Comparison of ENCODE assay signal across 3 cellular contexts in the genomic region with DNA sequence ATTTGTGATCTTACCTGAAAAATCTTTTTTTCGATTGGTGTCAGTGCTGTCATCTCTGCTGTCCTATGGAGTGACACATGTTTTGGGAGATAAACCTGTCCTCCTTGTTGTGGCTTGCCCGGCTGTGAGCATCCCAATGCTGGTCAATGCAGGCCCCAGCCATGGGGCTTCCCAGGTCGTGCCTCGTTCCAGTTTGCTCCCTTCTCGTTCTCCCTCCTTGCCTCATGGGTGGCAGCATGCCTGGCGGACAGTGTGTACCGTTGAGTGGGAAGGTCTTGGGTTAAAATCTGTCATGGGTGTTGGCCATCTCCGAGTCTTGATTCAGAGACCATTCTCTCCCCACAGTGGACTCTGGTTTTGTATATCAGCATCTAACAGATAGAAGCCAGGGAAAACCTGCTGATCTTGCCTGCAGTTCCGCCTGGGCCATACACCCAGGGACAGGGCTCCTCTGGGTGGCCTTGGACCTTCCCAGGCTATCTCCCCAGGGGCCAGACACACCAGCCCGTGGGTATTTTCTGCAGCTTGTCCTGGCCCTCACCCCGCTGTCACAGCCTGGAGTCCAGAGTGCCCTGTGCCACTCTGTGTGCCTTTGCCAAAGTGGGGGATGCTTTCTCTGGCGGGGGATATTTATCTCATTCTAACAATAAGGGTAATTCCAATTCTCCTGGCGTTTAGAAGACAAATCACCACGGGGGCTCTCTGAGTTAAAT.
TF ChIP-seq lines count a peak whose summit lies in the region.

No MANE protein-coding gene starts in this region.

TF ChIP-seq in SK-N-SH, 30 proteins besides CTCF, POLR2A, EP300 and RAD21:
- TF ChIP-seq SIN3A (IDR thresholded peaks at IDR 0.05; ENCODE audit: borderline replicate concordance, low read depth, low read length) (no peak), SMC3 (IDR thresholded peaks at IDR 0.05; ENCODE audit: low read depth, low read length) (no peak), CHD2 (IDR thresholded peaks at IDR 0.05; ENCODE audit: low read length, partially characterized antibody) (no peak), TEAD4 (IDR thresholded peaks at IDR 0.05; ENCODE audit: borderline replicate concordance, insufficient read depth) (no peak), RCOR1 (IDR thresholded peaks at IDR 0.05; ENCODE audit: low read length) (no peak), GATA2 (CRISPR knock-in tag; IDR thresholded peaks at IDR 0.05) (no peak), RFX5 (IDR thresholded peaks at IDR 0.05; ENCODE audit: low read length) (no peak), FOXJ3 (CRISPR knock-in tag; IDR thresholded peaks at IDR 0.05) (no peak), NRF1 (IDR thresholded peaks at IDR 0.05; ENCODE audit: low read depth, low read length) (no peak)
- TF ChIP-seq, protein P1, sequence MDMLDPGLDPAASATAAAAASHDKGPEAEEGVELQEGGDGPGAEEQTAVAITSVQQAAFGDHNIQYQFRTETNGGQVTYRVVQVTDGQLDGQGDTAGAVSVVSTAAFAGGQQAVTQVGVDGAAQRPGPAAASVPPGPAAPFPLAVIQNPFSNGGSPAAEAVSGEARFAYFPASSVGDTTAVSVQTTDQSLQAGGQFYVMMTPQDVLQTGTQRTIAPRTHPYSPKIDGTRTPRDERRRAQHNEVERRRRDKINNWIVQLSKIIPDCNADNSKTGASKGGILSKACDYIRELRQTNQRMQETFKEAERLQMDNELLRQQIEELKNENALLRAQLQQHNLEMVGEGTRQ (IDR thresholded peaks at IDR 0.05; ENCODE audit: borderline replicate concordance, low read depth, low read length): no peak
- TF ChIP-seq, protein P2, sequence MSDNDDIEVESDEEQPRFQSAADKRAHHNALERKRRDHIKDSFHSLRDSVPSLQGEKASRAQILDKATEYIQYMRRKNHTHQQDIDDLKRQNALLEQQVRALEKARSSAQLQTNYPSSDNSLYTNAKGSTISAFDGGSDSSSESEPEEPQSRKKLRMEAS (IDR thresholded peaks at IDR 0.05; ENCODE audit: low read depth): no peak

TF ChIP-seq in SK-N-SH treated with all-trans-retinoic acid at 6 μM for 48 hours, 23 proteins besides CTCF, POLR2A, EP300 and RAD21:
- TF ChIP-seq ZNF565 (CRISPR knock-in tag; conservative IDR thresholded peaks at IDR 0.05; ENCODE audit: low read depth): no peak
- no peak for TF ChIP-seq ZFP30 (CRISPR knock-in tag; IDR thresholded peaks at IDR 0.05)
- TF ChIP-seq ZNF70 (CRISPR knock-in tag; IDR thresholded peaks at IDR 0.05): no peak
- TF ChIP-seq, protein P3, sequence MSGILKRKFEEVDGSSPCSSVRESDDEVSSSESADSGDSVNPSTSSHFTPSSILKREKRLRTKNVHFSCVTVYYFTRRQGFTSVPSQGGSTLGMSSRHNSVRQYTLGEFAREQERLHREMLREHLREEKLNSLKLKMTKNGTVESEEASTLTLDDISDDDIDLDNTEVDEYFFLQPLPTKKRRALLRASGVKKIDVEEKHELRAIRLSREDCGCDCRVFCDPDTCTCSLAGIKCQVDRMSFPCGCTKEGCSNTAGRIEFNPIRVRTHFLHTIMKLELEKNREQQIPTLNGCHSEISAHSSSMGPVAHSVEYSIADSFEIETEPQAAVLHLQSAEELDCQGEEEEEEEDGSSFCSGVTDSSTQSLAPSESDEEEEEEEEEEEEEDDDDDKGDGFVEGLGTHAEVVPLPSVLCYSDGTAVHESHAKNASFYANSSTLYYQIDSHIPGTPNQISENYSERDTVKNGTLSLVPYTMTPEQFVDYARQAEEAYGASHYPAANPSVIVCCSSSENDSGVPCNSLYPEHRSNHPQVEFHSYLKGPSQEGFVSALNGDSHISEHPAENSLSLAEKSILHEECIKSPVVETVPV (CRISPR knock-in tag; IDR thresholded peaks at IDR 0.05): no peak
- TF ChIP-seq ZNF8 (CRISPR knock-in tag; IDR thresholded peaks at IDR 0.05): no peak
- no peak for TF ChIP-seq ZFP3 (CRISPR knock-in tag; IDR thresholded peaks at IDR 0.05)
- TF ChIP-seq TCF4 (CRISPR knock-in tag; IDR thresholded peaks at IDR 0.05; ENCODE audit: borderline replicate concordance): no peak
- no peak for TF ChIP-seq RARB (CRISPR knock-in tag; IDR thresholded peaks at IDR 0.05)
- TF ChIP-seq SNAI2 (CRISPR knock-in tag; IDR thresholded peaks at IDR 0.05): no peak
- TF ChIP-seq PPARA (CRISPR knock-in tag; IDR thresholded peaks at IDR 0.05; ENCODE audit: borderline replicate concordance): no peak
- no peak for TF ChIP-seq ARNTL (CRISPR knock-in tag; IDR thresholded peaks at IDR 0.05; ENCODE audit: borderline replicate concordance, low read depth)
- TF ChIP-seq ISL1 (CRISPR knock-in tag; IDR thresholded peaks at IDR 0.05): no peak
- no peak for TF ChIP-seq ESRRG (CRISPR knock-in tag; IDR thresholded peaks at IDR 0.05)
- TF ChIP-seq BACH2 (CRISPR knock-in tag; IDR thresholded peaks at IDR 0.05; ENCODE audit: borderline replicate concordance): no peak
- TF ChIP-seq, protein P4, sequence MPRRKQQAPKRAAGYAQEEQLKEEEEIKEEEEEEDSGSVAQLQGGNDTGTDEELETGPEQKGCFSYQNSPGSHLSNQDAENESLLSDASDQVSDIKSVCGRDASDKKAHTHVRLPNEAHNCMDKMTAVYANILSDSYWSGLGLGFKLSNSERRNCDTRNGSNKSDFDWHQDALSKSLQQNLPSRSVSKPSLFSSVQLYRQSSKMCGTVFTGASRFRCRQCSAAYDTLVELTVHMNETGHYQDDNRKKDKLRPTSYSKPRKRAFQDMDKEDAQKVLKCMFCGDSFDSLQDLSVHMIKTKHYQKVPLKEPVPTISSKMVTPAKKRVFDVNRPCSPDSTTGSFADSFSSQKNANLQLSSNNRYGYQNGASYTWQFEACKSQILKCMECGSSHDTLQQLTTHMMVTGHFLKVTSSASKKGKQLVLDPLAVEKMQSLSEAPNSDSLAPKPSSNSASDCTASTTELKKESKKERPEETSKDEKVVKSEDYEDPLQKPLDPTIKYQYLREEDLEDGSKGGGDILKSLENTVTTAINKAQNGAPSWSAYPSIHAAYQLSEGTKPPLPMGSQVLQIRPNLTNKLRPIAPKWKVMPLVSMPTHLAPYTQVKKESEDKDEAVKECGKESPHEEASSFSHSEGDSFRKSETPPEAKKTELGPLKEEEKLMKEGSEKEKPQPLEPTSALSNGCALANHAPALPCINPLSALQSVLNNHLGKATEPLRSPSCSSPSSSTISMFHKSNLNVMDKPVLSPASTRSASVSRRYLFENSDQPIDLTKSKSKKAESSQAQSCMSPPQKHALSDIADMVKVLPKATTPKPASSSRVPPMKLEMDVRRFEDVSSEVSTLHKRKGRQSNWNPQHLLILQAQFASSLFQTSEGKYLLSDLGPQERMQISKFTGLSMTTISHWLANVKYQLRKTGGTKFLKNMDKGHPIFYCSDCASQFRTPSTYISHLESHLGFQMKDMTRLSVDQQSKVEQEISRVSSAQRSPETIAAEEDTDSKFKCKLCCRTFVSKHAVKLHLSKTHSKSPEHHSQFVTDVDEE (CRISPR knock-in tag; IDR thresholded peaks at IDR 0.05): no peak
- no peak for TF ChIP-seq CSDC2 (CRISPR knock-in tag; IDR thresholded peaks at IDR 0.05)
- no peak for TF ChIP-seq ZC3H10 (CRISPR knock-in tag; IDR thresholded peaks at IDR 0.05)
- no peak for TF ChIP-seq GLIS3 (CRISPR knock-in tag; IDR thresholded peaks at IDR 0.05)
- no peak for TF ChIP-seq TOX (CRISPR knock-in tag; IDR thresholded peaks at IDR 0.05; ENCODE audit: borderline replicate concordance)

TF ChIP-seq in H1, 55 proteins besides CTCF, POLR2A, EP300 and RAD21:
- TF ChIP-seq NANOG (IDR thresholded peaks at IDR 0.05; ENCODE audit: insufficient read depth, low read depth, low read length, poor library complexity, severe bottlenecking) (no peak), BACH1 (IDR thresholded peaks at IDR 0.05; ENCODE audit: low read length) (no peak), POLR2AphosphoS5 (IDR thresholded peaks at IDR 0.05; ENCODE audit: low read depth, low read length) (no peak), ASH2L (IDR thresholded peaks at IDR 0.05; ENCODE audit: low read length) (no peak), EZH2 (IDR thresholded peaks at IDR 0.05; ENCODE audit: low read depth, low read length, severe bottlenecking) (no peak), TCF12 (IDR thresholded peaks at IDR 0.05; ENCODE audit: low read depth, low read length) (no peak), CEBPB (IDR thresholded peaks at IDR 0.05; ENCODE audit: low read depth, low read length) (no peak), KDM1A (IDR thresholded peaks at IDR 0.05; ENCODE audit: borderline replicate concordance, low read length) (no peak), SP4 (IDR thresholded peaks at IDR 0.05; ENCODE audit: low read length) (no peak), SIX5 (IDR thresholded peaks at IDR 0.05; ENCODE audit: low read depth, low read length) (no peak), BRCA1 (IDR thresholded peaks at IDR 0.05; ENCODE audit: low read depth, low read length) (no peak), TAF7 (optimal IDR thresholded peaks at IDR 0.05; ENCODE audit: borderline replicate concordance, low read depth, low read length) (no peak), GABPA (IDR thresholded peaks at IDR 0.05; ENCODE audit: borderline replicate concordance, insufficient read depth, low read length) (no peak), RNF2 (IDR thresholded peaks at IDR 0.05; ENCODE audit: borderline replicate concordance, low read depth, low read length, missing control alignments, poor library complexity, severe bottlenecking) (no peak), CHD1 (IDR thresholded peaks at IDR 0.05; ENCODE audit: low read depth, low read length) (no peak), SIRT6 (IDR thresholded peaks at IDR 0.05; ENCODE audit: low read length) (no peak), GTF2F1 (IDR thresholded peaks at IDR 0.05; ENCODE audit: borderline replicate concordance, low read depth, low read length) (no peak), POU5F1 (IDR thresholded peaks at IDR 0.05; ENCODE audit: low read depth, low read length) (no peak), TAF1 (IDR thresholded peaks at IDR 0.05; ENCODE audit: low read depth, low read length) (no peak)
- TF ChIP-seq, protein P5, sequence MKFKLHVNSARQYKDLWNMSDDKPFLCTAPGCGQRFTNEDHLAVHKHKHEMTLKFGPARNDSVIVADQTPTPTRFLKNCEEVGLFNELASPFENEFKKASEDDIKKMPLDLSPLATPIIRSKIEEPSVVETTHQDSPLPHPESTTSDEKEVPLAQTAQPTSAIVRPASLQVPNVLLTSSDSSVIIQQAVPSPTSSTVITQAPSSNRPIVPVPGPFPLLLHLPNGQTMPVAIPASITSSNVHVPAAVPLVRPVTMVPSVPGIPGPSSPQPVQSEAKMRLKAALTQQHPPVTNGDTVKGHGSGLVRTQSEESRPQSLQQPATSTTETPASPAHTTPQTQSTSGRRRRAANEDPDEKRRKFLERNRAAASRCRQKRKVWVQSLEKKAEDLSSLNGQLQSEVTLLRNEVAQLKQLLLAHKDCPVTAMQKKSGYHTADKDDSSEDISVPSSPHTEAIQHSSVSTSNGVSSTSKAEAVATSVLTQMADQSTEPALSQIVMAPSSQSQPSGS (IDR thresholded peaks at IDR 0.05; ENCODE audit: low read length): no peak
